In genomic region chr10:87641065-87641464, GRCh38 we compare ENCODE assay signal across 36 cellular contexts.
"Had no signal": no experiment of that assay in that cellular context is flagged by ENCODE, and none has a peak within 500 bp of the region (broad histone marks: within the 10 kb centered on the region; RNA-seq: fewer than 3 reads in every experiment).

No MANE protein-coding gene starts in this region.

- H3K36me3 Mint-ChIP-seq: activated CD8-positive, alpha-beta memory T cell treated with anti-CD3 and anti-CD28 coated beads, Interleukin-2, amount 10 ng/mL, durations not matched to agents 7 days and 5 days; activated naive CD4-positive, alpha-beta T cell treated with anti-CD3 and anti-CD28 coated beads, Interleukin-2, amount 10 ng/mL, durations not matched to agents 7 days and 5 days; activated naive CD4-positive, alpha-beta T cell treated with anti-CD3 and anti-CD28 coated beads, Interleukin-2, amount 50 U/mL, for 24 hours; activated naive CD8-positive, alpha-beta T cell treated with anti-CD3 and anti-CD28 coated beads, Interleukin-2, amount 10 ng/mL, durations not matched to agents 7 days and 5 days had no signal

- H3K36me3 ChIP-seq: ascending aorta, brain microvascular endothelial cell, breast epithelium had no signal

- H3K27me3 Mint-ChIP-seq: activated CD4-positive, alpha-beta memory T cell treated with anti-CD3 and anti-CD28 coated beads, Interleukin-2, amount 10 ng/mL, durations not matched to agents 7 days and 5 days; activated CD4-positive, alpha-beta T cell treated with anti-CD3 and anti-CD28 coated beads for 36 hours; activated CD4-positive, alpha-beta T cell treated with anti-CD3 and anti-CD28 coated beads, Interleukin-2, amount 10 ng/mL, durations not matched to agents 7 days and 5 days; activated CD8-positive, alpha-beta memory T cell treated with anti-CD3 and anti-CD28 coated beads, Interleukin-2, amount 10 ng/mL, durations not matched to agents 7 days and 5 days; activated naive CD4-positive, alpha-beta T cell treated with anti-CD3 and anti-CD28 coated beads, Interleukin-2, amount 10 ng/mL, durations not matched to agents 7 days and 5 days; activated naive CD4-positive, alpha-beta T cell treated with anti-CD3 and anti-CD28 coated beads, Interleukin-2, amount 50 U/mL, for 24 hours; activated naive CD8-positive, alpha-beta T cell; activated naive CD8-positive, alpha-beta T cell treated with anti-CD3 and anti-CD28 coated beads, Interleukin-2, amount 10 ng/mL, durations not matched to agents 7 days and 5 days; activated naive CD8-positive, alpha-beta T cell treated with anti-CD3 and anti-CD28 coated beads, Interleukin-2, amount 50 U/mL, for 24 hours; activated T-cell treated with anti-CD3 and anti-CD28 coated beads, Interleukin-2, amount 50 U/mL, for 24 hours had no signal

- H3K4me3 ChIP-seq: ascending aorta, body of pancreas, breast epithelium had no signal

- H3K4me3 Mint-ChIP-seq: activated CD4-positive, alpha-beta memory T cell treated with anti-CD3 and anti-CD28 coated beads, Interleukin-2, amount 10 ng/mL, durations not matched to agents 7 days and 5 days; activated CD4-positive, alpha-beta T cell treated with anti-CD3 and anti-CD28 coated beads for 36 hours; activated CD4-positive, alpha-beta T cell treated with anti-CD3 and anti-CD28 coated beads, Interleukin-2, amount 10 ng/mL, durations not matched to agents 7 days and 5 days; activated CD8-positive, alpha-beta memory T cell treated with anti-CD3 and anti-CD28 coated beads, Interleukin-2, amount 10 ng/mL, durations not matched to agents 7 days and 5 days; activated CD8-positive, alpha-beta T cell treated with anti-CD3 and anti-CD28 coated beads, Interleukin-2, amount 10 ng/mL, durations not matched to agents 7 days and 5 days; activated naive CD4-positive, alpha-beta T cell treated with anti-CD3 and anti-CD28 coated beads, Interleukin-2, amount 10 ng/mL, durations not matched to agents 7 days and 5 days; activated naive CD4-positive, alpha-beta T cell treated with anti-CD3 and anti-CD28 coated beads, Interleukin-2, amount 50 U/mL, for 24 hours; activated naive CD8-positive, alpha-beta T cell; activated naive CD8-positive, alpha-beta T cell treated with anti-CD3 and anti-CD28 coated beads, Interleukin-2, amount 10 ng/mL, durations not matched to agents 7 days and 5 days; activated naive CD8-positive, alpha-beta T cell treated with anti-CD3 and anti-CD28 coated beads, Interleukin-2, amount 50 U/mL, for 24 hours; activated T-cell treated with anti-CD3 and anti-CD28 coated beads, Interleukin-2, amount 50 U/mL, for 24 hours; T-helper 1 cell treated with Interleukin-12 subunit alpha and Interleukin-12 subunit beta and Interleukin-4 antibody, amounts not matched to agents 30 μg/mL and 1 μg/mL, for 36 hours; T-helper 2 cell treated with Interferon-gamma antibody and Interleukin-4, amounts not matched to agents 5 μg/mL and 100 μg/mL, for 36 hours had no signal

- H3K27ac ChIP-seq: ascending aorta, body of pancreas, brain microvascular endothelial cell, breast epithelium, VCaP had no signal

- H3K9me3 Mint-ChIP-seq: activated CD4-positive, alpha-beta memory T cell treated with anti-CD3 and anti-CD28 coated beads, Interleukin-2, amount 10 ng/mL, durations not matched to agents 7 days and 5 days; activated naive CD4-positive, alpha-beta T cell treated with anti-CD3 and anti-CD28 coated beads, Interleukin-2, amount 10 ng/mL, durations not matched to agents 7 days and 5 days; activated naive CD4-positive, alpha-beta T cell treated with anti-CD3 and anti-CD28 coated beads, Interleukin-2, amount 50 U/mL, for 24 hours had no signal

- H3K9me3 ChIP-seq: ascending aorta, body of pancreas, breast epithelium had no signal

- H3K27ac Mint-ChIP-seq: activated CD4-positive, alpha-beta memory T cell treated with anti-CD3 and anti-CD28 coated beads, Interleukin-2, amount 10 ng/mL, durations not matched to agents 7 days and 5 days; activated CD4-positive, alpha-beta T cell treated with anti-CD3 and anti-CD28 coated beads for 36 hours; activated CD4-positive, alpha-beta T cell treated with anti-CD3 and anti-CD28 coated beads, Interleukin-2, amount 10 ng/mL, durations not matched to agents 7 days and 5 days; activated CD8-positive, alpha-beta memory T cell treated with anti-CD3 and anti-CD28 coated beads, Interleukin-2, amount 10 ng/mL, durations not matched to agents 7 days and 5 days; activated CD8-positive, alpha-beta T cell treated with anti-CD3 and anti-CD28 coated beads, Interleukin-2, amount 10 ng/mL, durations not matched to agents 7 days and 5 days; activated naive CD4-positive, alpha-beta T cell treated with anti-CD3 and anti-CD28 coated beads, Interleukin-2, amount 10 ng/mL, durations not matched to agents 7 days and 5 days; activated naive CD4-positive, alpha-beta T cell treated with anti-CD3 and anti-CD28 coated beads, Interleukin-2, amount 50 U/mL, for 24 hours; activated naive CD8-positive, alpha-beta T cell; activated naive CD8-positive, alpha-beta T cell treated with anti-CD3 and anti-CD28 coated beads, Interleukin-2, amount 10 ng/mL, durations not matched to agents 7 days and 5 days; activated naive CD8-positive, alpha-beta T cell treated with anti-CD3 and anti-CD28 coated beads, Interleukin-2, amount 50 U/mL, for 24 hours; activated T-cell treated with anti-CD3 and anti-CD28 coated beads, Interleukin-2, amount 50 U/mL, for 24 hours; activated T-helper 2 cell treated with anti-CD3 and anti-CD28 coated beads, Interferon-gamma antibody, Interleukin-2, Interleukin-4, amounts not matched to agents 10 μg/mL and 5 μg/mL and 100 μg/mL, durations not matched to agents 14 hours and 24 hours and 36 hours; T-helper 1 cell treated with Interleukin-12 subunit alpha and Interleukin-12 subunit beta and Interleukin-4 antibody, amounts not matched to agents 30 μg/mL and 1 μg/mL, for 36 hours; T-helper 2 cell treated with Interferon-gamma antibody and Interleukin-4, amounts not matched to agents 5 μg/mL and 100 μg/mL, for 36 hours had no signal

- DNase-seq: activated CD4-positive, alpha-beta memory T cell treated with anti-CD3 and anti-CD28 coated beads, Interleukin-2, amount 10 ng/mL, durations not matched to agents 7 days and 5 days; activated CD4-positive, alpha-beta T cell treated with anti-CD3 and anti-CD28 coated beads for 1 hour; activated CD4-positive, alpha-beta T cell treated with anti-CD3 and anti-CD28 coated beads for 36 hours; activated CD4-positive, alpha-beta T cell treated with anti-CD3 and anti-CD28 coated beads for 48 hours; activated CD4-positive, alpha-beta T cell treated with anti-CD3 and anti-CD28 coated beads, Interleukin-2, amount 10 ng/mL, durations not matched to agents 7 days and 5 days; activated CD4-positive, alpha-beta T cell treated with anti-CD3 and anti-CD28 coated beads, Interleukin-2, amount 50 U/mL, for 48 hours; activated CD4-positive, CD25-positive, alpha-beta regulatory T cell; activated CD8-positive, alpha-beta memory T cell treated with anti-CD3 and anti-CD28 coated beads for 24 hours; activated CD8-positive, alpha-beta memory T cell treated with anti-CD3 and anti-CD28 coated beads, Interleukin-2, amount 10 ng/mL, durations not matched to agents 7 days and 5 days; activated CD8-positive, alpha-beta memory T cell treated with anti-CD3 and anti-CD28 coated beads, Interleukin-2, amount 50 U/mL, for 48 hours; activated CD8-positive, alpha-beta T cell treated with anti-CD3 and anti-CD28 coated beads, Interleukin-2, amount 10 ng/mL, durations not matched to agents 7 days and 5 days; activated effector memory CD4-positive, alpha-beta T cell treated with Interleukin-2 at 50 U/mL for 16 hours; activated gamma-delta T cell; activated naive CD4-positive, alpha-beta T cell treated with anti-CD3 and anti-CD28 coated beads, Interleukin-2, amount 10 ng/mL, durations not matched to agents 7 days and 5 days; activated naive CD4-positive, alpha-beta T cell treated with Interleukin-2 at 50 U/mL for 16 hours; activated naive CD8-positive, alpha-beta T cell treated with anti-CD3 and anti-CD28 coated beads, Interleukin-2, amount 10 ng/mL, durations not matched to agents 7 days and 5 days; activated naive CD8-positive, alpha-beta T cell treated with anti-CD3 and anti-CD28 coated beads, Interleukin-2, amount 50 U/mL, for 24 hours; activated T-cell treated with anti-CD3 and anti-CD28 coated beads, Interleukin-2, amount 50 U/mL, for 24 hours; activated T-cell treated with anti-CD3 and anti-CD28 coated beads, Interleukin-2, amount 50 U/mL, for 48 hours; amygdala; anterior cingulate cortex; body of pancreas; brain microvascular endothelial cell; central memory CD4-positive, alpha-beta T cell; T-helper 2 cell; T-helper 9 cell had no signal

- FAIRE-seq: TTC549 had no signal

- ATAC-seq: activated CD4-positive, alpha-beta T cell treated with anti-CD3 and anti-CD28 coated beads for 36 hours; activated CD4-positive, CD25-positive, alpha-beta regulatory T cell treated with anti-CD3 and anti-CD28 coated beads, Interleukin-2, amount 50 U/mL, for 24 hours; activated CD8-positive, alpha-beta memory T cell treated with anti-CD3 and anti-CD28 coated beads, Interleukin-2, amount 10 ng/mL, durations not matched to agents 7 days and 5 days; activated CD8-positive, alpha-beta T cell treated with anti-CD3 and anti-CD28 coated beads, Interleukin-2, amount 10 ng/mL, durations not matched to agents 7 days and 5 days; activated naive CD8-positive, alpha-beta T cell treated with anti-CD3 and anti-CD28 coated beads, Interleukin-2, amount 50 U/mL, for 24 hours; body of pancreas had no signal

- H3K27me3 ChIP-seq: ascending aorta, body of pancreas, brain microvascular endothelial cell, breast epithelium had no signal

- H3K4me1 ChIP-seq: ascending aorta, body of pancreas, breast epithelium had no signal
